ENCODE assay signal across 4 cellular contexts in genomic region chrX:130437996-130438395, GRCh38. TPM values are rescaled to one million over a fixed set of nuclear protein-coding genes. Genes with fewer than 3 reads are reported as not detected.
"Had no signal": no experiment of that assay in that cellular context is flagged by ENCODE, and none has a peak within 500 bp of the region (broad histone marks: within the 10 kb centered on the region; RNA-seq: fewer than 3 reads in every experiment).

No MANE protein-coding gene starts in this region.

RNA-seq across cellular contexts. Expression of gene GPR119, which starts 52.5 kb away (rescaled TPM):
- total RNA-seq: LHCN-M2, M059J, MCF 10A, NCI-H460 had no signal
